Comparison of ENCODE assay signal across 27 cellular contexts in the genomic region with DNA sequence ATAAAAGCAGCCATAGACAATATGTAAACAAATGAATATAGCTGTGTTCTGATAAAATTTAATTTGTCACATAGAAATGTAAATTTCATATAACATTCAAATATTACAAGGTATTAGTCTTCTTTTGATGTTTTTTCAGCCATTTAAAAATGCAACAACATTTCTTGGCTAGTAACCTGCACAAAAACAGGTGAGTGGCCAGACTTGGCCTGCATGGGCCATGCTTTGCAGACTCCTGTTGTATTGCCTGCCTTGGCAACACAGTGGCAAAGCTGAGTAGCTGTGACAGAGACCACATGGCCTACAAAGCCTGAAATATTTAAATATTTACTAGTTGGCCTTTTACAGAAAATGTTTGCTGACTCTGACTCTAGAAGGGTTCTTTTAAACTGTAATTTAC. TPM values are rescaled to one million over a fixed set of nuclear protein-coding genes. Genes with fewer than 3 reads are reported as not detected.
"Had no signal": no experiment of that assay in that cellular context is flagged by ENCODE, and none has a peak within 500 bp of the region (broad histone marks: within the 10 kb centered on the region; RNA-seq: fewer than 3 reads in every experiment).

No MANE protein-coding gene starts in this region.

- H3K36me3 ChIP-seq: esophagus squamous epithelium, gastrocnemius medialis, heart right ventricle, left lung, lower lobe of right lung had no signal

- H3K36me3 Mint-ChIP-seq: mesothelial cell of epicardium had no signal

- DNase-seq: dermis blood vessel endothelial cell; dorsolateral prefrontal cortex; effector CD4-positive, alpha-beta T cell; effector memory CD4-positive, alpha-beta T cell; esophagus squamous epithelium; foreskin fibroblast; foreskin melanocyte; gastrocnemius medialis; glutamatergic neuron; head of caudate nucleus; heart right ventricle; hippocampal formation; left cardiac atrium; left lung; left ventricle myocardium superior; lower lobe of right lung; mesenchymal stem cell; mucosa of descending colon; naive B cell; naive thymus-derived CD8-positive, alpha-beta T cell had no signal

- H3K4me1 Mint-ChIP-seq: mesothelial cell of epicardium; naive B cell; naive thymus-derived CD8-positive, alpha-beta T cell had no signal

- H3K4me3 ChIP-seq: coronary artery, dorsolateral prefrontal cortex, esophagus squamous epithelium, gastrocnemius medialis, heart right ventricle, left lung, lower lobe of right lung, mucosa of descending colon had no signal

- ATAC-seq: gastrocnemius medialis; heart right ventricle; left cardiac atrium; left lung; left ventricle myocardium superior; lower lobe of right lung; mucosa of descending colon; naive thymus-derived CD8-positive, alpha-beta T cell had no signal

- H3K4me3 Mint-ChIP-seq: mesothelial cell of epicardium; naive B cell; naive thymus-derived CD8-positive, alpha-beta T cell had no signal

- H3K4me1 ChIP-seq: esophagus squamous epithelium, gastrocnemius medialis, left lung, lower lobe of right lung had no signal

- H3K27ac ChIP-seq: coronary artery, dorsolateral prefrontal cortex, esophagus squamous epithelium, gastrocnemius medialis, heart right ventricle, left lung, lower lobe of right lung had no signal

- H3K9me3 ChIP-seq: esophagus squamous epithelium, gastrocnemius medialis, heart right ventricle, left lung, lower lobe of right lung, mucosa of descending colon had no signal

- H3K9me3 Mint-ChIP-seq: mesothelial cell of epicardium had no signal

- H3K27ac Mint-ChIP-seq: mesothelial cell of epicardium; naive B cell; naive thymus-derived CD8-positive, alpha-beta T cell had no signal

RNA-seq across cellular contexts. Expression of a gene that starts 13.5 kb away (rescaled TPM):
- total RNA-seq: dermis blood vessel endothelial cell; dorsolateral prefrontal cortex; endothelial cell of umbilical vein; esophagus squamous epithelium; gastrocnemius medialis; glomerular endothelial cell; lower leg skin; lung microvascular endothelial cell; myocyte; naive thymus-derived CD8-positive, alpha-beta T cell had no signal
